10 cellular contexts compared by ENCODE assay signal in the genomic region with DNA sequence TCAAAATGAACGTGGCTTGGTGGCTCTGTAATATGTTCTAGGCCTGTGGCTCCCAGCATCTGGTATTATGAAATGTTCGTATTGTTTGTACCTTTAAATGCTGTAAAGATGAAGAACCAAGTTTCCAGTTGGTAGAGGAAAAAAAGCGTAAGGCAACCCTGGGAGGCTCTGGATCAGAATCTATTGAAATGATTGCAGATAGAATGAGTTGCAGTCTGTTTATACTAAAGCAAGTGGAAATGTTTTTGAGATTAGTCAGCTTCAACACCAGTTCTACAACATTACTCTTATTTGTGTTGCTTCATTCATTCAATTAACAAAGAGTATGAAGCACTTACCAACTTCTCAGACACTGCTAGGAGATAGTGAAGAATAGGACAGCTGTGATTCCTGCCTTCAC. TPM values are rescaled to one million over a fixed set of nuclear protein-coding genes. Genes with fewer than 3 reads are reported as not detected.
DNase-seq lines count a peak whose midpoint lies in the region; ATAC-seq, FAIRE-seq and TF ChIP-seq lines count a peak whose summit lies in the region.
"Had no signal": no experiment of that assay in that cellular context is flagged by ENCODE, and none has a peak within 500 bp of the region (broad histone marks: within the 10 kb centered on the region; RNA-seq: fewer than 3 reads in every experiment).

No MANE protein-coding gene starts in this region.

- peak overlapping the region; percentile 92 for H3K27ac Mint-ChIP-seq in activated T-cell treated with anti-CD3 and anti-CD28 coated beads, Interleukin-2, amount 50 U/mL, for 72 hours
- H3K27ac Mint-ChIP-seq in CD14-positive monocyte = peak overlapping the region in 2 of 7 donors; percentile 69 to 83

- SMC1A ChIA-PET in GM12878 (lab: Charles Lee; ENCODE audit: uncharacterized antibody, unreplicated experiment) = interaction anchor here (0.7 to 19.6 kb wide), 15 partner anchors 7 to 1326 kb away, joined by 3 to 234 read pairs (median 5); a partner anchor contains a TSS

- BruUV-seq in GM12878 (replicated peaks; lab: Mats Ljungman, UMichigan) = no TSS peak

- no peak for TF ChIP-seq RAD21 in GM12878 (IDR thresholded peaks at IDR 0.05; ENCODE audit: insufficient read depth, low read depth, low read length)

- H4K20me1 ChIP-seq in GM12878 (ENCODE audit: control insufficient read depth, insufficient read depth) = no peaks in the 10 kb centered on the region

- H2AFZ ChIP-seq in GM12878 (ENCODE audit: control insufficient read depth, low read depth, low read length) = no peak overlapping the region

- no peak for FAIRE-seq in GM12878 (lab: Jason Lieb, UNC)

- H3K27me3 Mint-ChIP-seq in activated T-cell treated with anti-CD3 and anti-CD28 coated beads, Interleukin-2, amount 50 U/mL, for 72 hours (ENCODE audit: low read depth) = no peaks in the 10 kb centered on the region
- H3K27me3 Mint-ChIP-seq in CD14-positive monocyte (ENCODE audit: low read depth in 3 of 3) = no peaks in the 10 kb centered on the region

- CTCF ChIA-PET in GM12878 (lab: Yijun Ruan, JAX) = interaction anchor here (0.6 to 2.3 kb wide), 10 partner anchors 9 to 320 kb away, joined by 3 to 10 read pairs (median 4); a partner anchor contains a TSS

- H3K79me2 ChIP-seq in GM12878 (ENCODE audit: control insufficient read depth, insufficient read depth, low read length) = peaks cover 97% of the 10 kb centered on the region

- H3K27ac ChIP-seq in GM12878 (ENCODE audit: control insufficient read depth, insufficient read depth) (peak overlapping the region; percentile 38; the same call in 1 of the 2 replicates), left lung (peak overlapping the region; percentile 28 to 92), upper lobe of right lung (peak overlapping the region; percentile 15)

- no peak overlapping the region; the same call in 1 of the 2 replicates for H3K9ac ChIP-seq in GM12878 (ENCODE audit: control insufficient read depth, insufficient read depth, low read length)

- TF ChIP-seq POLR2A in GM12878 (IDR thresholded peaks at IDR 0.05; ENCODE audit: low read depth, low read length) = no peak

- peak overlapping the region; percentile 85 to 97 for H3K4me3 Mint-ChIP-seq in activated T-cell treated with anti-CD3 and anti-CD28 coated beads, Interleukin-2, amount 50 U/mL, for 72 hours
- no peak overlapping the region for H3K4me3 Mint-ChIP-seq in CD14-positive monocyte

- H3K36me3 ChIP-seq in GM12878 (ENCODE audit: control insufficient read depth in 2 of 2, insufficient read depth in 2 of 2, low read length in 1 of 2) = peaks cover 0 to 13% of the 10 kb centered on the region in 2 experiments; a peak in 1 of 4 replicates
- H3K36me3 ChIP-seq in left lung = peaks cover 3 to 11% of the 10 kb centered on the region in 2 donors
- peaks cover 3% of the 10 kb centered on the region for H3K36me3 ChIP-seq in upper lobe of right lung

- DNase-seq in activated T-cell treated with anti-CD3 and anti-CD28 coated beads, Interleukin-2, amount 50 U/mL, for 72 hours = no peak
- DNase-seq in activated T-cell treated with anti-CD3 and anti-CD28 coated beads, Interleukin-2, amount 50 U/mL, for 1 hour = no peak
- DNase-seq in GM12878 (ENCODE audit: low read depth, low spot score) (no peak), left lung (no peak), upper lobe of right lung (no peak), SHP77 treated with DMSO at 0.1 percent for 48 hours (lab: John Stamatoyannopoulos, UW) (no peak), CD14-positive monocyte (ENCODE audit: low spot score) (no peak)
- DNase-seq: activated CD4-positive, alpha-beta T cell treated with anti-CD3 and anti-CD28 coated beads for 48 hours; NCI-H1048 had no signal

- peak in 1 of 2 donors; percentile 3 for ATAC-seq in activated T-cell treated with anti-CD3 and anti-CD28 coated beads, Interleukin-2, amount 50 U/mL, for 72 hours (replicated peaks in 1 of 2)
- no peak for ATAC-seq in GM12878
- peak; percentile 3 for ATAC-seq in left lung
- ATAC-seq in upper lobe of right lung = no peak
- ATAC-seq in GM18861 (IDR thresholded peaks at IDR 0.05; ENCODE audit: unreplicated experiment) = no peak

- no peaks in the 10 kb centered on the region for H3K9me3 ChIP-seq in GM12878 (replicated peaks; ENCODE audit: control insufficient read depth, insufficient read depth, low read length)
- H3K9me3 ChIP-seq in left lung = no peaks in the 10 kb centered on the region
- no peaks in the 10 kb centered on the region for H3K9me3 ChIP-seq in upper lobe of right lung

- POLR2A ChIA-PET in GM12878 (lab: Charles Lee) = interaction anchor here (0.5 to 3.8 kb wide), 6 partner anchors 10 to 42 kb away, joined by 3 to 13 read pairs (median 4); a partner anchor contains a TSS

- H3K4me3 ChIP-seq in GM12878 (peak overlapping the region; percentile 59), left lung (no peak overlapping the region), upper lobe of right lung (no peak overlapping the region)

- in situ Hi-C loops in GM12878 (cut with MboI) = no loop called here

- no peak for TF ChIP-seq EP300 in GM12878 (IDR thresholded peaks at IDR 0.05; ENCODE audit: borderline replicate concordance in 1 of 2, control insufficient read depth in 1 of 2, low read depth in 2 of 2, low read length in 2 of 2)

- intact Hi-C loops in GM12878 (cut with micrococcal nuclease; ENCODE audit: unreplicated experiment) (no loop called here), left lung (cut with DNase I) (no loop called here), upper lobe of right lung (cut with DNase I) (no loop called here), CD14-positive monocyte (cut with micrococcal nuclease) (no loop called here)

- H3K9me3 Mint-ChIP-seq in activated T-cell treated with anti-CD3 and anti-CD28 coated beads, Interleukin-2, amount 50 U/mL, for 72 hours = no peaks in the 10 kb centered on the region
- no peaks in the 10 kb centered on the region for H3K9me3 Mint-ChIP-seq in CD14-positive monocyte

- RAD21 ChIA-PET in GM12878 (lab: Charles Lee; ENCODE audit: unreplicated experiment) = interaction anchor here (1.1 to 16.7 kb wide), 5 partner anchors 10 to 351 kb away, joined by 3 to 152 read pairs (median 3); a partner anchor contains a TSS

- TF ChIP-seq CTCF in GM12878 (IDR thresholded peaks at IDR 0.05 in 2 of 3, conservative IDR thresholded peaks at IDR 0.05 in 1 of 3; ENCODE audit: control insufficient read depth in 2 of 3, extremely low read depth in 1 of 3, insufficient read depth in 1 of 3, low read depth in 3 of 3, low read length in 3 of 3) = no peak
- no peak for TF ChIP-seq CTCF in left lung (IDR thresholded peaks at IDR 0.05)
- TF ChIP-seq CTCF in upper lobe of right lung (IDR thresholded peaks at IDR 0.05) = no peak
- TF ChIP-seq CTCF in CD14-positive monocyte (IDR thresholded peaks at IDR 0.05) = no peak

- peaks cover 71% of the 10 kb centered on the region for H3K4me1 Mint-ChIP-seq in activated T-cell treated with anti-CD3 and anti-CD28 coated beads, Interleukin-2, amount 50 U/mL, for 72 hours (ENCODE audit: low read depth)
- H3K4me1 Mint-ChIP-seq in CD14-positive monocyte = peaks cover 81% of the 10 kb centered on the region

- 6% methylated on average over 3 of the region's 3 CpGs for WGBS in GM12878 (ENCODE audit: insufficient coverage, insufficient replicate concordance, low lambda C conversion rate, missing lambda C conversion rate)

- H3K4me2 ChIP-seq in GM12878 (ENCODE audit: control insufficient read depth, insufficient read depth) = peak overlapping the region; percentile 46

- H3K4me1 ChIP-seq in GM12878 (ENCODE audit: control insufficient read depth, insufficient read depth, low read length) = peaks cover 44% of the 10 kb centered on the region
- peaks cover 52 to 89% of the 10 kb centered on the region in 2 donors for H3K4me1 ChIP-seq in left lung
- H3K4me1 ChIP-seq in upper lobe of right lung = peaks cover 85% of the 10 kb centered on the region

- H3K27me3 ChIP-seq in GM12878 (replicated peaks in 1 of 2; ENCODE audit: control insufficient read depth in 2 of 2, insufficient read depth in 2 of 2, low read length in 1 of 2) (no peaks in the 10 kb centered on the region), left lung (no peaks in the 10 kb centered on the region), upper lobe of right lung (no peaks in the 10 kb centered on the region)

- peaks cover 13 to 29% of the 10 kb centered on the region in 2 donors for H3K36me3 Mint-ChIP-seq in activated T-cell treated with anti-CD3 and anti-CD28 coated beads, Interleukin-2, amount 50 U/mL, for 72 hours (ENCODE audit: insufficient read depth in 2 of 2)
- H3K36me3 Mint-ChIP-seq in CD14-positive monocyte = peaks cover 13 to 24% of the 10 kb centered on the region in 2 donors

RNA-seq across cellular contexts. Expression of a gene that starts 5.3 kb away (rescaled TPM):
- total RNA-seq in activated T-cell treated with anti-CD3 and anti-CD28 coated beads, Interleukin-2, amount 50 U/mL, for 72 hours = 100 to 1,000 TPM in 1 of 2 donors, 10 to 100 TPM in 1; 93.1 to 106 TPM
- total RNA-seq in GM12878 (2013; cell fraction: nucleolus; rRNA removed) = 74.1 and 86.4 TPM in 2 replicates
- total RNA-seq in GM12878 (2014; rRNA removed) (95.9 and 109 TPM in 2 replicates), GM12878 (2014; rRNA removed; fragmentation: Illumina TruSeq; extraction: Trizol) (77.9 and 78.2 TPM in 2 replicates), GM12878 (2021) (95.7 and 98.3 TPM in 2 replicates), left lung (100 to 1,000 TPM; 179 to 184 TPM), upper lobe of right lung (132 TPM)
- polyA plus RNA-seq in GM12878 (2011; ENCODE audit: low read depth) = 42.4 TPM
- polyA plus RNA-seq in GM12878 (2011; rRNA removed) (244 and 334 TPM in 2 replicates), GM12878 (2014; fragmentation: Illumina TruSeq; extraction: Trizol) (139 and 158 TPM in 2 replicates), GM12878 (2014; fragmentation: Nextera tagmentation; extraction: Ambion mirVana) (100 to 1,000 TPM; 269 to 310 TPM), GM12878 (2014; rRNA removed) (84.1 and 95.2 TPM in 2 replicates), GM12878 (2016; fragmentation: Nextera tagmentation; extraction: Ambion mirVana) (100 to 1,000 TPM; 156 to 162 TPM), CD14-positive monocyte (100 to 1,000 TPM; 430 to 458 TPM)
- 123 and 129 TPM in 2 replicates for polyA plus RNA-seq in GM12878 (2011; cell fraction: cytosol; rRNA removed)
- polyA plus RNA-seq in GM12878 (2011; cell fraction: nucleus; rRNA removed) = 51.0 and 59.5 TPM in 2 replicates
- 62.8 and 88.5 TPM in 2 replicates for polyA plus RNA-seq in GM12878 (2012)
- polyA minus RNA-seq in GM12878 (2011; rRNA and poly(A)+ RNA removed) = 134 and 166 TPM in 2 replicates
- polyA minus RNA-seq in GM12878 (2011; cell fraction: cytosol; rRNA and poly(A)+ RNA removed) = 41.7 and 42.1 TPM in 2 replicates
- 21.5 and 32.9 TPM in 2 replicates for polyA minus RNA-seq in GM12878 (2011; cell fraction: nucleus; rRNA and poly(A)+ RNA removed)

RNA-seq across cellular contexts. Expression of a gene that starts 9.9 kb away (rescaled TPM):
- 10 to 100 TPM; 81.5 to 95.3 TPM for total RNA-seq in activated T-cell treated with anti-CD3 and anti-CD28 coated beads, Interleukin-2, amount 50 U/mL, for 72 hours
- total RNA-seq in GM12878 (2013; cell fraction: nucleolus; rRNA removed) = 154 and 155 TPM in 2 replicates
- total RNA-seq in GM12878 (2014; rRNA removed) = 77.0 and 95.8 TPM in 2 replicates
- total RNA-seq in GM12878 (2014; rRNA removed; fragmentation: Illumina TruSeq; extraction: Trizol) = 83.8 and 92.5 TPM in 2 replicates
- 72.5 and 73.9 TPM in 2 replicates for total RNA-seq in GM12878 (2021)
- 16.8 TPM for polyA plus RNA-seq in GM12878 (2011; ENCODE audit: low read depth)
- 116 and 190 TPM in 2 replicates for polyA plus RNA-seq in GM12878 (2011; rRNA removed)
- 38.9 and 49.0 TPM in 2 replicates for polyA plus RNA-seq in GM12878 (2011; cell fraction: cytosol; rRNA removed)
- polyA plus RNA-seq in GM12878 (2011; cell fraction: nucleus; rRNA removed) = 102 and 104 TPM in 2 replicates
- polyA plus RNA-seq in GM12878 (2012) = 32.1 and 36.7 TPM in 2 replicates
- 103 and 139 TPM in 2 replicates for polyA plus RNA-seq in GM12878 (2014; fragmentation: Illumina TruSeq; extraction: Trizol)
- 100 to 1,000 TPM; 106 to 131 TPM for polyA plus RNA-seq in GM12878 (2014; fragmentation: Nextera tagmentation; extraction: Ambion mirVana)
- 64.8 and 72.9 TPM in 2 replicates for polyA plus RNA-seq in GM12878 (2014; rRNA removed)
- 100 to 1,000 TPM; 100 to 108 TPM for polyA plus RNA-seq in GM12878 (2016; fragmentation: Nextera tagmentation; extraction: Ambion mirVana)
- 38.1 and 50.0 TPM in 2 replicates for polyA minus RNA-seq in GM12878 (2011; rRNA and poly(A)+ RNA removed)
- polyA minus RNA-seq in GM12878 (2011; cell fraction: cytosol; rRNA and poly(A)+ RNA removed) = 21.7 and 27.0 TPM in 2 replicates
- polyA minus RNA-seq in GM12878 (2011; cell fraction: nucleus; rRNA and poly(A)+ RNA removed) = 40.0 and 61.1 TPM in 2 replicates
- 10 to 100 TPM; 61.3 to 62.2 TPM for total RNA-seq in left lung
- 55.3 TPM for total RNA-seq in upper lobe of right lung
- polyA plus RNA-seq in CD14-positive monocyte = 10 to 100 TPM; 77.1 to 88.5 TPM

RNA-seq across cellular contexts. Expression of a gene that starts 32.4 kb away (rescaled TPM):
- not detected for total RNA-seq in activated T-cell treated with anti-CD3 and anti-CD28 coated beads, Interleukin-2, amount 50 U/mL, for 72 hours
- not detected in 2 replicates for total RNA-seq in GM12878 (2013; cell fraction: nucleolus; rRNA removed)
- total RNA-seq in GM12878 (2014; rRNA removed) (0.06 TPM in 1 of 2 replicates, not detected in the other), GM12878 (2014; rRNA removed; fragmentation: Illumina TruSeq; extraction: Trizol) (0.05 and 0.09 TPM in 2 replicates), GM12878 (2021) (0.08 TPM in 1 of 2 replicates, not detected in the other), left lung (under 1 TPM; 0.18 to 0.26 TPM), upper lobe of right lung (0.12 TPM)
- polyA plus RNA-seq in GM12878 (2011; ENCODE audit: low read depth) = not detected
- polyA plus RNA-seq in GM12878 (2011; rRNA removed) (not detected in 2 replicates), GM12878 (2014; fragmentation: Illumina TruSeq; extraction: Trizol) (0.04 TPM in 1 of 2 replicates, not detected in the other), GM12878 (2014; fragmentation: Nextera tagmentation; extraction: Ambion mirVana) (under 1 TPM; 0.11 to 0.13 TPM), GM12878 (2014; rRNA removed) (0.04 and 0.13 TPM in 2 replicates), GM12878 (2016; fragmentation: Nextera tagmentation; extraction: Ambion mirVana) (under 1 TPM; 0.09 to 0.20 TPM), CD14-positive monocyte (not detected)
- polyA plus RNA-seq in GM12878 (2011; cell fraction: cytosol; rRNA removed) = not detected in 2 replicates
- polyA plus RNA-seq in GM12878 (2011; cell fraction: nucleus; rRNA removed) = not detected in 2 replicates
- 0.03 and 0.08 TPM in 2 replicates for polyA plus RNA-seq in GM12878 (2012)
- polyA minus RNA-seq in GM12878 (2011; rRNA and poly(A)+ RNA removed) = not detected in 2 replicates
- polyA minus RNA-seq in GM12878 (2011; cell fraction: cytosol; rRNA and poly(A)+ RNA removed) = not detected in 2 replicates
- polyA minus RNA-seq in GM12878 (2011; cell fraction: nucleus; rRNA and poly(A)+ RNA removed) = not detected in 2 replicates

RNA-seq across cellular contexts. Expression of a gene that starts 37.9 kb away (rescaled TPM):
- 10 to 100 TPM; 32.2 to 41.9 TPM for total RNA-seq in activated T-cell treated with anti-CD3 and anti-CD28 coated beads, Interleukin-2, amount 50 U/mL, for 72 hours
- total RNA-seq in GM12878 (2013; cell fraction: nucleolus; rRNA removed) = 88.0 and 127 TPM in 2 replicates
- total RNA-seq in GM12878 (2014; rRNA removed) = 15.8 and 16.5 TPM in 2 replicates
- 22.9 and 23.2 TPM in 2 replicates for total RNA-seq in GM12878 (2014; rRNA removed; fragmentation: Illumina TruSeq; extraction: Trizol)
- total RNA-seq in GM12878 (2021) = 18.5 and 19.0 TPM in 2 replicates
- polyA plus RNA-seq in GM12878 (2011; ENCODE audit: low read depth) = 8.5 TPM
- polyA plus RNA-seq in GM12878 (2011; rRNA removed) = 17.1 and 33.3 TPM in 2 replicates
- 6.1 and 6.8 TPM in 2 replicates for polyA plus RNA-seq in GM12878 (2011; cell fraction: cytosol; rRNA removed)
- 10.8 and 21.1 TPM in 2 replicates for polyA plus RNA-seq in GM12878 (2011; cell fraction: nucleus; rRNA removed)
- 18.8 and 25.0 TPM in 2 replicates for polyA plus RNA-seq in GM12878 (2012)
- polyA plus RNA-seq in GM12878 (2014; fragmentation: Illumina TruSeq; extraction: Trizol) = 18.1 and 20.5 TPM in 2 replicates
- 1 to 10 TPM; 7.1 to 7.9 TPM for polyA plus RNA-seq in GM12878 (2014; fragmentation: Nextera tagmentation; extraction: Ambion mirVana)
- 13.3 and 23.8 TPM in 2 replicates for polyA plus RNA-seq in GM12878 (2014; rRNA removed)
- 10 to 100 TPM; 23.4 to 24.5 TPM for polyA plus RNA-seq in GM12878 (2016; fragmentation: Nextera tagmentation; extraction: Ambion mirVana)
- polyA minus RNA-seq in GM12878 (2011; rRNA and poly(A)+ RNA removed) = 22.6 and 29.0 TPM in 2 replicates
- polyA minus RNA-seq in GM12878 (2011; cell fraction: cytosol; rRNA and poly(A)+ RNA removed) = 8.6 and 10.2 TPM in 2 replicates
- polyA minus RNA-seq in GM12878 (2011; cell fraction: nucleus; rRNA and poly(A)+ RNA removed) = 16.4 and 18.5 TPM in 2 replicates
- 10 to 100 TPM; 38.4 to 40.8 TPM for total RNA-seq in left lung
- total RNA-seq in upper lobe of right lung = 38.0 TPM
- 10 to 100 TPM; 23.1 to 25.6 TPM for polyA plus RNA-seq in CD14-positive monocyte

Comparison
In these comparisons a context has a peak if more than half of its experiments do, and no peak if none do; other contexts are left out.
1. H3K4me3 Mint-ChIP-seq: peak in activated T-cell treated with anti-CD3 and anti-CD28 coated beads, Interleukin-2, amount 50 U/mL, for 72 hours (2 of 2); none in CD14-positive monocyte (0 of 2).
2. Peak in every context shown above with its lines, with median percentiles within 50 percentile points of each other: H3K27ac ChIP-seq.